ENCODE assay signal across 22 cellular contexts in genomic region chr11:7256943-7257342, GRCh38. TPM values are rescaled to one million over a fixed set of nuclear protein-coding genes. Genes with fewer than 3 reads are reported as not detected.
"Had no signal": no experiment of that assay in that cellular context is flagged by ENCODE, and none has a peak within 500 bp of the region (broad histone marks: within the 10 kb centered on the region; RNA-seq: fewer than 3 reads in every experiment).

No MANE protein-coding gene starts in this region.

- H3K9me3 Mint-ChIP-seq: dendritic cell treated with granulocyte-macrophage colony-stimulating factor and Interleukin-4, amounts not matched to agents 40 ng/mL and 50 ng/mL, for 4 days; memory B cell had no signal

- H3K27ac Mint-ChIP-seq: dendritic cell treated with granulocyte-macrophage colony-stimulating factor and Interleukin-4, amounts not matched to agents 40 ng/mL and 50 ng/mL, for 4 days; immature natural killer cell; memory B cell; naive thymus-derived CD4-positive, alpha-beta T cell had no signal

- DNase-seq: colonic mucosa; cortex of kidney; effector CD4-positive, alpha-beta T cell; effector memory CD4-positive, alpha-beta T cell; foreskin keratinocyte; heart left ventricle; immature natural killer cell; islet precursor cell; kidney; kidney glomerular epithelial cell; left cardiac atrium; left ventricle myocardium inferior; lower lobe of right lung; mesendoderm; naive thymus-derived CD4-positive, alpha-beta T cell had no signal

- H3K79me2 ChIP-seq: hepatocyte had no signal

- H3K9me3 ChIP-seq: colonic mucosa, esophagus muscularis mucosa, gastroesophageal sphincter, heart left ventricle, left ventricle myocardium inferior, lower lobe of right lung had no signal

- ATAC-seq: foreskin keratinocyte; gastroesophageal sphincter; heart left ventricle; left cardiac atrium; lower lobe of right lung; naive thymus-derived CD4-positive, alpha-beta T cell had no signal

- H3K4me3 ChIP-seq: colonic mucosa, esophagus muscularis mucosa, gastroesophageal sphincter, heart left ventricle, hepatocyte, left ventricle myocardium inferior, lower lobe of right lung had no signal

- H3K4me1 Mint-ChIP-seq: immature natural killer cell had no signal

- H3K4me3 Mint-ChIP-seq: dendritic cell treated with granulocyte-macrophage colony-stimulating factor and Interleukin-4, amounts not matched to agents 40 ng/mL and 50 ng/mL, for 4 days; immature natural killer cell; memory B cell; naive thymus-derived CD4-positive, alpha-beta T cell had no signal

- H3K36me3 Mint-ChIP-seq: immature natural killer cell, memory B cell had no signal

- H3K4me2 ChIP-seq: hepatocyte had no signal

- H3K36me3 ChIP-seq: colonic mucosa, esophagus muscularis mucosa, gastroesophageal sphincter, heart left ventricle, left ventricle myocardium inferior, lower lobe of right lung had no signal

- FAIRE-seq: endothelial cell of umbilical vein had no signal

- H3K27ac ChIP-seq: colonic mucosa, esophagus muscularis mucosa, foreskin keratinocyte, gastroesophageal sphincter, heart left ventricle, hepatocyte, left ventricle myocardium inferior, lower lobe of right lung had no signal

- H2AFZ ChIP-seq: hepatocyte had no signal

- H3K4me1 ChIP-seq: foreskin keratinocyte had no signal

RNA-seq across cellular contexts. Expression of gene SYT9, which starts 5.2 kb away (rescaled TPM):
- total RNA-seq: endothelial cell of umbilical vein, fibroblast of lung, foreskin keratinocyte had no signal
- polyA plus RNA-seq: fibroblast of lung, immature natural killer cell had no signal
